8 cellular contexts compared by ENCODE assay signal in the genomic region with DNA sequence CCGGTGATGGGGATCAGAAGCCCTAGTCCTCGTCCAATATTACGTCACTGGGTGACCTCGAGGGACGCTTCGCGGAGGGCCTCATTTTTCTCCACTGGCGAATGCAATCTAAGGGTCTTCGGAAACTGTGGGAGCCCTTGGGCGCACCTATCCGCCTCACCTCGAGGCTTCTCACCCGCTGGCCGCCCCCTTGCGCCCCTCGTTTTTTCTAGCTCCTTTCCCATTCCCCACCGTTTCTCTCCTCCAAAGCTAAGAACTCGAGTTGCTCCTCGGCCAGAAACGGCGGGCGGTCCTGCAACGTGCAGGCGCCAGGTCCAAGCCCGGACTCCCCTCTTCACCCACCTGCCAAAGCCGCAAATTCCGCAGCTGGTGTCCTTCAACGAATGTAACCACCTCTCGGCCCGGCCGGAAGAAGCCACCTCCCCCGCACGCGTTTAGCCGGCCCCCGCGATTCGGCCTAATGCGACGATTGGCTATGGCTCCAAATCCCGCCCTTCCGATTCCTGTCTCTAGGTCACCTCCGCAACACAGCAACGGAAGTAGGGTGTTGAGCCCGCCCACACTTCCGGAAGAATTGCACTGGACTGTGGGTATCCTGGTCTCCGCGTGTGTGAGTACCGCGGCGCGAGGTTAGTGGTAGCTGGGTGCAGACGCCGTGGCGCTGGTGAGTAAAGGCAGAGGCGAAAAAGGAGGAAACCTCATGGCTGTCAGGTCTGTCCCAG. TPM values are rescaled to one million over a fixed set of nuclear protein-coding genes. Genes with fewer than 3 reads are reported as not detected.
DNase-seq lines count a peak whose midpoint lies in the region; ATAC-seq, FAIRE-seq and TF ChIP-seq lines count a peak whose summit lies in the region.

A gene with protein sequence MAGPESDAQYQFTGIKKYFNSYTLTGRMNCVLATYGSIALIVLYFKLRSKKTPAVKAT (minus strand): TSS at position 409 of the 722 bp plus-strand sequence. CDS start 4,018 bp downstream, outside the sequence.
A gene with protein sequence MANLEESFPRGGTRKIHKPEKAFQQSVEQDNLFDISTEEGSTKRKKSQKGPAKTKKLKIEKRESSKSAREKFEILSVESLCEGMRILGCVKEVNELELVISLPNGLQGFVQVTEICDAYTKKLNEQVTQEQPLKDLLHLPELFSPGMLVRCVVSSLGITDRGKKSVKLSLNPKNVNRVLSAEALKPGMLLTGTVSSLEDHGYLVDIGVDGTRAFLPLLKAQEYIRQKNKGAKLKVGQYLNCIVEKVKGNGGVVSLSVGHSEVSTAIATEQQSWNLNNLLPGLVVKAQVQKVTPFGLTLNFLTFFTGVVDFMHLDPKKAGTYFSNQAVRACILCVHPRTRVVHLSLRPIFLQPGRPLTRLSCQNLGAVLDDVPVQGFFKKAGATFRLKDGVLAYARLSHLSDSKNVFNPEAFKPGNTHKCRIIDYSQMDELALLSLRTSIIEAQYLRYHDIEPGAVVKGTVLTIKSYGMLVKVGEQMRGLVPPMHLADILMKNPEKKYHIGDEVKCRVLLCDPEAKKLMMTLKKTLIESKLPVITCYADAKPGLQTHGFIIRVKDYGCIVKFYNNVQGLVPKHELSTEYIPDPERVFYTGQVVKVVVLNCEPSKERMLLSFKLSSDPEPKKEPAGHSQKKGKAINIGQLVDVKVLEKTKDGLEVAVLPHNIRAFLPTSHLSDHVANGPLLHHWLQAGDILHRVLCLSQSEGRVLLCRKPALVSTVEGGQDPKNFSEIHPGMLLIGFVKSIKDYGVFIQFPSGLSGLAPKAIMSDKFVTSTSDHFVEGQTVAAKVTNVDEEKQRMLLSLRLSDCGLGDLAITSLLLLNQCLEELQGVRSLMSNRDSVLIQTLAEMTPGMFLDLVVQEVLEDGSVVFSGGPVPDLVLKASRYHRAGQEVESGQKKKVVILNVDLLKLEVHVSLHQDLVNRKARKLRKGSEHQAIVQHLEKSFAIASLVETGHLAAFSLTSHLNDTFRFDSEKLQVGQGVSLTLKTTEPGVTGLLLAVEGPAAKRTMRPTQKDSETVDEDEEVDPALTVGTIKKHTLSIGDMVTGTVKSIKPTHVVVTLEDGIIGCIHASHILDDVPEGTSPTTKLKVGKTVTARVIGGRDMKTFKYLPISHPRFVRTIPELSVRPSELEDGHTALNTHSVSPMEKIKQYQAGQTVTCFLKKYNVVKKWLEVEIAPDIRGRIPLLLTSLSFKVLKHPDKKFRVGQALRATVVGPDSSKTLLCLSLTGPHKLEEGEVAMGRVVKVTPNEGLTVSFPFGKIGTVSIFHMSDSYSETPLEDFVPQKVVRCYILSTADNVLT (N-terminal part only) (plus strand): TSS at position 560 of the 722 bp plus-strand sequence. CDS start 1,801 bp downstream, outside the sequence.

- peak within 1 kb of the TSS; percentile 81 for H3K27ac Mint-ChIP-seq in activated CD4-positive, alpha-beta T cell treated with anti-CD3 and anti-CD28 coated beads, Interleukin-2, amount 10 ng/mL, durations not matched to agents 24 days and 14 days

- peak; percentile 98 for FAIRE-seq in GM19239 (lab: Jason Lieb, UNC)

- H3K4me3 ChIP-seq in BJ (ENCODE audit: low read depth, low read length), result peak within 1 kb of the TSS; percentile 92
- H3K4me3 ChIP-seq in coronary artery, result peak within 1 kb of the TSS; percentile 82

- POLR2A ChIA-PET in BJ (lab: Charles Lee), result no interaction called here

- H3K36me3 ChIP-seq in BJ (ENCODE audit: control insufficient read depth, insufficient read depth, low read length), result peaks cover 6% of the 10 kb centered on the region

- peaks cover 41% of the 10 kb centered on the region for H3K4me1 Mint-ChIP-seq in activated CD4-positive, alpha-beta T cell treated with anti-CD3 and anti-CD28 coated beads, Interleukin-2, amount 10 ng/mL, durations not matched to agents 24 days and 14 days

- peaks cover 60% of the 10 kb centered on the region for H3K36me3 Mint-ChIP-seq in activated CD4-positive, alpha-beta T cell treated with anti-CD3 and anti-CD28 coated beads, Interleukin-2, amount 10 ng/mL, durations not matched to agents 24 days and 14 days (ENCODE audit: low read depth)

- H3K9me3 Mint-ChIP-seq in activated CD4-positive, alpha-beta T cell treated with anti-CD3 and anti-CD28 coated beads, Interleukin-2, amount 10 ng/mL, durations not matched to agents 24 days and 14 days, result no peaks in the 10 kb centered on the region

- peak within 1 kb of the TSS; percentile 87 for H3K4me3 Mint-ChIP-seq in activated CD4-positive, alpha-beta T cell treated with anti-CD3 and anti-CD28 coated beads, Interleukin-2, amount 10 ng/mL, durations not matched to agents 24 days and 14 days

- DNase-seq in BJ (ENCODE audit: low read depth) (peak; percentile 90), GM19239 (ENCODE audit: insufficient read length, low spot score) (peak; percentile 83), NCI-H526 (lab: John Stamatoyannopoulos, UW) (peak; percentile 96 to 97), coronary artery (ENCODE audit: low spot score) (peak; percentile 97), left colon (peak; percentile 98)
- DNase-seq in activated CD4-positive, alpha-beta T cell treated with anti-CD3 and anti-CD28 coated beads, Interleukin-2, amount 10 ng/mL, durations not matched to agents 24 days and 14 days, result peak; percentile 99
- DNase-seq in stimulated activated CD4-positive, alpha-beta T cell treated with anti-CD3 and anti-CD28 coated beads, Interleukin-2, amount 100 ng/mL, for 24 hours, result peak; percentile 97

- peak; percentile 36; the same call in 1 of the 2 replicates for TF ChIP-seq CTCF in BJ (IDR thresholded peaks at IDR 0.05; ENCODE audit: insufficient read depth, low read depth, low read length)
- TF ChIP-seq CTCF in coronary artery (IDR thresholded peaks at IDR 0.05), result no peak

- CTCF ChIA-PET in BJ (lab: Yijun Ruan, JAX), result interaction anchor here (0.7 to 1.7 kb wide), 4 partner anchors 11 to 110 kb away, joined by 3 to 5 read pairs (median 4); no protein-coding TSS in a partner anchor

- intact Hi-C loops in activated CD4-positive, alpha-beta T cell treated with anti-CD3 and anti-CD28 coated beads, Interleukin-2, amount 10 ng/mL, durations not matched to agents 24 days and 14 days (cut with micrococcal nuclease), result loop anchor here (1.0 to 5.0 kb wide), 3 partner anchors 28 to 654 kb away; a partner anchor contains a TSS
- intact Hi-C loops in left colon (cut with DNase I, micrococcal nuclease), result no loop called here

- no peaks in the 10 kb centered on the region for H3K27me3 ChIP-seq in BJ (ENCODE audit: control insufficient read depth, insufficient read depth, low read length)

- H3K27me3 Mint-ChIP-seq in activated CD4-positive, alpha-beta T cell treated with anti-CD3 and anti-CD28 coated beads, Interleukin-2, amount 10 ng/mL, durations not matched to agents 24 days and 14 days, result no peaks in the 10 kb centered on the region

- H3K27ac ChIP-seq in coronary artery, result peak within 1 kb of the TSS; percentile 70 to 82

- ATAC-seq in HG03460 (IDR thresholded peaks at IDR 0.05; ENCODE audit: unreplicated experiment) (peak; percentile 99), left colon (peak; percentile 98)

RNA-seq across cellular contexts. Expression of the first gene that starts in this region (rescaled TPM):
- 170 and 324 TPM in 2 replicates for polyA plus RNA-seq in BJ (2011; rRNA removed)
- 14.5 and 22.7 TPM in 2 replicates for polyA minus RNA-seq in BJ (2011; rRNA and poly(A)+ RNA removed)
- total RNA-seq in activated CD4-positive, alpha-beta T cell treated with anti-CD3 and anti-CD28 coated beads, Interleukin-2, amount 10 ng/mL, durations not matched to agents 24 days and 14 days, result 477 and 504 TPM in 2 replicates
- 100 to 1,000 TPM; 480 to 668 TPM for total RNA-seq in left colon

RNA-seq across cellular contexts. Expression of the second gene that starts in this region (rescaled TPM):
- polyA plus RNA-seq in BJ (2011; rRNA removed), result 15.1 and 17.0 TPM in 2 replicates
- 33.3 and 35.3 TPM in 2 replicates for polyA minus RNA-seq in BJ (2011; rRNA and poly(A)+ RNA removed)
- 103 and 105 TPM in 2 replicates for total RNA-seq in activated CD4-positive, alpha-beta T cell treated with anti-CD3 and anti-CD28 coated beads, Interleukin-2, amount 10 ng/mL, durations not matched to agents 24 days and 14 days
- 10 to 100 TPM; 17.9 to 26.3 TPM for total RNA-seq in left colon

Comparison
In these comparisons a context has a peak if more than half of its experiments do, and no peak if none do; other contexts are left out.
1. Peak in every context shown above with its lines: DNase-seq, ATAC-seq, H3K4me3 ChIP-seq and H3K27ac ChIP-seq.